17 cellular contexts compared by ENCODE assay signal in genomic region chr19:10173527-10173926, GRCh38. TPM values are rescaled to one million over a fixed set of nuclear protein-coding genes. Genes with fewer than 3 reads are reported as not detected.
DNase-seq lines count a peak whose midpoint lies in the region; ATAC-seq and TF ChIP-seq lines count a peak whose summit lies in the region.
"Had no signal": no experiment of that assay in that cellular context is flagged by ENCODE, and none has a peak within 500 bp of the region (broad histone marks: within the 10 kb centered on the region; RNA-seq: fewer than 3 reads in every experiment).

No MANE protein-coding gene starts in this region.

- H3K9ac ChIP-seq in trophoblast cell (ENCODE audit: low read length), result no peak overlapping the region

- no peak overlapping the region for H3K23ac ChIP-seq in trophoblast cell (ENCODE audit: low read length)

- H3K27me3 ChIP-seq in PC-9 (ENCODE audit: insufficient read depth, low read depth) (no peaks in the 10 kb centered on the region), trophoblast cell (ENCODE audit: insufficient read depth, low read length) (no peaks in the 10 kb centered on the region), right lobe of liver (no peaks in the 10 kb centered on the region)
- H3K27me3 ChIP-seq: hepatocyte, pancreas had no signal

- peaks cover 10% of the 10 kb centered on the region for H3K4me1 Mint-ChIP-seq in dendritic cell treated with granulocyte-macrophage colony-stimulating factor and Interleukin-4, amounts not matched to agents 40 ng/mL and 50 ng/mL, for 4 days (ENCODE audit: low read depth)

- H3K36me3 ChIP-seq in PC-9 (ENCODE audit: low read depth), result peaks cover 36% of the 10 kb centered on the region
- peaks cover 48 to 51% of the 10 kb centered on the region in 2 experiments for H3K36me3 ChIP-seq in trophoblast cell (ENCODE audit: control insufficient read depth in 1 of 2, insufficient read depth in 2 of 2, low read length in 2 of 2)
- H3K36me3 ChIP-seq in right lobe of liver, result peaks cover 0 to 61% (median 11%) of the 10 kb centered on the region in 4 donors

- peaks cover 10% of the 10 kb centered on the region; the same call in 1 of the 2 replicates for H4K20me1 ChIP-seq in PC-9 (ENCODE audit: insufficient read depth)

- TF ChIP-seq CTCF in PC-9 (conservative IDR thresholded peaks at IDR 0.05), result no peak
- TF ChIP-seq CTCF in right lobe of liver (IDR thresholded peaks at IDR 0.05), result no peak

- POLR2A ChIA-PET in PC-9 (lab: Charles Lee; ENCODE audit: unreplicated experiment), result no interaction called here

- H3K36me3 Mint-ChIP-seq in activated naive CD4-positive, alpha-beta T cell treated with anti-CD3 and anti-CD28 coated beads, Interleukin-2, amount 50 U/mL, for 72 hours, result peaks cover 21% of the 10 kb centered on the region in 2 donors
- peaks cover 100% of the 10 kb centered on the region for H3K36me3 Mint-ChIP-seq in dendritic cell treated with granulocyte-macrophage colony-stimulating factor and Interleukin-4, amounts not matched to agents 40 ng/mL and 50 ng/mL, for 4 days (ENCODE audit: low read depth)

- H3K9me2 ChIP-seq in PC-9 (ENCODE audit: insufficient read depth), result no peaks in the 10 kb centered on the region

- 0 out of 2 replicates have a peak, but pooled peaks cover 7% of the 10 kb centered on the region for H3K79me2 ChIP-seq in PC-9 (ENCODE audit: low read depth)
- H3K79me2 ChIP-seq in trophoblast cell (ENCODE audit: control insufficient read depth, insufficient read depth, low read length, poor library complexity), result no peaks in the 10 kb centered on the region
- H3K79me2 ChIP-seq: hepatocyte had no signal

- H2BK5ac ChIP-seq in trophoblast cell (ENCODE audit: low read depth, low read length, poor library complexity), result no peak overlapping the region

- H3K4me3 Mint-ChIP-seq in dendritic cell treated with granulocyte-macrophage colony-stimulating factor and Interleukin-4, amounts not matched to agents 40 ng/mL and 50 ng/mL, for 4 days, result no peak overlapping the region
- H3K4me3 Mint-ChIP-seq: effector memory CD8-positive, alpha-beta T cell; T-helper 1 cell treated with Interleukin-12 subunit alpha and Interleukin-12 subunit beta and Interleukin-4 antibody, amounts not matched to agents 30 μg/mL and 1 μg/mL, for 36 hours had no signal

- no peak overlapping the region for H3K14ac ChIP-seq in trophoblast cell (ENCODE audit: low read length)

- TF ChIP-seq POLR2A in erythroblast (IDR thresholded peaks at IDR 0.05; ENCODE audit: low read length) (no peak), right lobe of liver (IDR thresholded peaks at IDR 0.05) (no peak)

- H4K12ac ChIP-seq in trophoblast cell (ENCODE audit: low read depth, low read length), result no peak overlapping the region

- H2AK5ac ChIP-seq in trophoblast cell (ENCODE audit: low read length), result no peak overlapping the region

- H3K4me1 ChIP-seq in PC-9 (replicated peaks; ENCODE audit: insufficient read depth) (peaks cover 9% of the 10 kb centered on the region), trophoblast cell (ENCODE audit: control insufficient read depth in 1 of 2, insufficient read depth in 2 of 2, low read length in 2 of 2) (no peaks in the 10 kb centered on the region), right lobe of liver (no peaks in the 10 kb centered on the region)
- H3K4me1 ChIP-seq: pancreas had no signal

- H3K4ac ChIP-seq in trophoblast cell (ENCODE audit: low read depth, low read length), result no peak overlapping the region

- H3K79me1 ChIP-seq in trophoblast cell (ENCODE audit: low read length), result no peaks in the 10 kb centered on the region

- H3K4me3 ChIP-seq in PC-9, result no peak overlapping the region
- H3K4me3 ChIP-seq in trophoblast cell (ENCODE audit: low read depth, low read length), result no peak overlapping the region
- no peak overlapping the region for H3K4me3 ChIP-seq in right lobe of liver
- H3K4me3 ChIP-seq: hepatocyte, pancreas had no signal

- H3F3A ChIP-seq in PC-9 (ENCODE audit: insufficient read depth, low read depth), result peaks cover 67% of the 10 kb centered on the region

- H4K91ac ChIP-seq in trophoblast cell (ENCODE audit: low read depth, low read length), result no peak overlapping the region

- no peaks in the 10 kb centered on the region for H3K9me3 ChIP-seq in PC-9 (ENCODE audit: insufficient read depth, low read depth)
- H3K9me3 ChIP-seq in trophoblast cell (ENCODE audit: insufficient read depth, low read depth, low read length), result no peaks in the 10 kb centered on the region
- no peaks in the 10 kb centered on the region for H3K9me3 ChIP-seq in right lobe of liver
- H3K9me3 ChIP-seq: pancreas had no signal

- CTCF ChIA-PET in PC-9 (lab: Charles Lee), result interaction anchor here (0.7 kb wide), 1 partner anchor 76 kb away, joined by 3 read pairs; no protein-coding TSS in a partner anchor

- WGBS in trophoblast cell (ENCODE audit: extremely low coverage, insufficient coverage, insufficient read length), result no CpG with 5 or more reads among the region's 9 CpGs
- 87% methylated on average over 6 of the region's 9 CpGs for WGBS in right lobe of liver (ENCODE audit: insufficient coverage, low coverage, low lambda C conversion rate, missing lambda C conversion rate)

- H3K27ac Mint-ChIP-seq in activated naive CD4-positive, alpha-beta T cell treated with anti-CD3 and anti-CD28 coated beads, Interleukin-2, amount 50 U/mL, for 72 hours, result peak overlapping the region; percentile 71 to 73
- H3K27ac Mint-ChIP-seq in dendritic cell treated with granulocyte-macrophage colony-stimulating factor and Interleukin-4, amounts not matched to agents 40 ng/mL and 50 ng/mL, for 4 days, result peak overlapping the region; percentile 60
- H3K27ac Mint-ChIP-seq: T-helper 1 cell treated with Interleukin-12 subunit alpha and Interleukin-12 subunit beta and Interleukin-4 antibody, amounts not matched to agents 30 μg/mL and 1 μg/mL, for 36 hours had no signal

- ATAC-seq in activated naive CD4-positive, alpha-beta T cell treated with anti-CD3 and anti-CD28 coated beads, Interleukin-2, amount 50 U/mL, for 72 hours, result no peak
- no peak for ATAC-seq in left cardiac atrium
- no peak for ATAC-seq in right lobe of liver
- ATAC-seq: effector memory CD8-positive, alpha-beta T cell; pancreas had no signal

- no peak overlapping the region for H4K8ac ChIP-seq in trophoblast cell (ENCODE audit: low read depth, low read length)

- no peak overlapping the region for H2BK12ac ChIP-seq in trophoblast cell (ENCODE audit: low read length)

- BruUV-seq in PC-9 (replicated peaks; lab: Mats Ljungman, UMichigan), result no TSS peak

- H3K9me3 Mint-ChIP-seq in activated naive CD4-positive, alpha-beta T cell treated with anti-CD3 and anti-CD28 coated beads, Interleukin-2, amount 50 U/mL, for 72 hours, result no peaks in the 10 kb centered on the region
- H3K9me3 Mint-ChIP-seq in dendritic cell treated with granulocyte-macrophage colony-stimulating factor and Interleukin-4, amounts not matched to agents 40 ng/mL and 50 ng/mL, for 4 days, result no peaks in the 10 kb centered on the region
- H3K9me3 Mint-ChIP-seq: effector memory CD8-positive, alpha-beta T cell; T-helper 1 cell treated with Interleukin-12 subunit alpha and Interleukin-12 subunit beta and Interleukin-4 antibody, amounts not matched to agents 30 μg/mL and 1 μg/mL, for 36 hours had no signal

- no peak for DNase-seq in activated naive CD4-positive, alpha-beta T cell treated with anti-CD3 and anti-CD28 coated beads, Interleukin-2, amount 50 U/mL, for 72 hours (ENCODE audit: low spot score in 2 of 2)
- DNase-seq in activated naive CD4-positive, alpha-beta T cell treated with anti-CD3 and anti-CD28 coated beads, Interleukin-2, amount 50 U/mL, for 16 hours, result no peak
- DNase-seq in PC-9, result peak; percentile 20 to 69
- DNase-seq in trophoblast cell, result peak; percentile 55 to 58
- DNase-seq in erythroblast (lab: John Stamatoyannopoulos, UW), result no peak
- DNase-seq in left cardiac atrium, result no peak
- DNase-seq in right lobe of liver, result no peak
- DNase-seq: effector memory CD8-positive, alpha-beta T cell; GOT3; KG1; NCI-H187; NCI-H526 treated with DMSO at 0.1 percent for 48 hours; pancreas; RPMI8226 had no signal

- intact Hi-C loops in PC-9 (cut with micrococcal nuclease; ENCODE audit: unreplicated experiment), result no loop called here
- intact Hi-C loops in dendritic cell treated with granulocyte-macrophage colony-stimulating factor and Interleukin-4, amounts not matched to agents 40 ng/mL and 50 ng/mL, for 4 days (cut with micrococcal nuclease), result no loop called here
- intact Hi-C loops in left cardiac atrium (cut with DNase I), result no loop called here
- intact Hi-C loops in right lobe of liver (cut with DNase I), result no loop called here

- no peak overlapping the region for H2BK120ac ChIP-seq in trophoblast cell (ENCODE audit: insufficient read depth, low read length, poor library complexity)

- peak overlapping the region; percentile 23; the same call in 1 of the 2 replicates for H3K27ac ChIP-seq in PC-9
- no peak overlapping the region for H3K27ac ChIP-seq in trophoblast cell (ENCODE audit: low read depth, low read length)
- H3K27ac ChIP-seq in right lobe of liver, result no peak overlapping the region
- H3K27ac ChIP-seq: hepatocyte, pancreas had no signal

- H3K4me2 ChIP-seq in PC-9 (no peak overlapping the region), trophoblast cell (ENCODE audit: low read length) (no peak overlapping the region)
- H3K4me2 ChIP-seq: hepatocyte had no signal

- H3K18ac ChIP-seq in trophoblast cell (ENCODE audit: low read length), result no peak overlapping the region

- H2AFZ ChIP-seq in PC-9 (no peak overlapping the region), trophoblast cell (ENCODE audit: insufficient read depth, low read length, poor library complexity) (no peak overlapping the region)
- H2AFZ ChIP-seq: hepatocyte had no signal

- no peaks in the 10 kb centered on the region for H3K27me3 Mint-ChIP-seq in dendritic cell treated with granulocyte-macrophage colony-stimulating factor and Interleukin-4, amounts not matched to agents 40 ng/mL and 50 ng/mL, for 4 days
- H3K27me3 Mint-ChIP-seq: effector memory CD8-positive, alpha-beta T cell had no signal

RNA-seq across cellular contexts. Expression of gene DNMT1, which starts 21.2 kb away (rescaled TPM):
- 100 to 1,000 TPM; 416 to 456 TPM for total RNA-seq in activated naive CD4-positive, alpha-beta T cell treated with anti-CD3 and anti-CD28 coated beads, Interleukin-2, amount 50 U/mL, for 72 hours
- total RNA-seq in PC-9 (2021) (111 and 117 TPM in 2 replicates), left cardiac atrium (10 to 100 TPM; 32.7 to 34.9 TPM), right lobe of liver (10 to 100 TPM; 12.6 to 37.3 (median 24.4) TPM)
- 153 and 165 TPM in 2 replicates for polyA plus RNA-seq in trophoblast cell (2013)

RNA-seq across cellular contexts. Expression of gene EIF3G, which starts 53.8 kb away (rescaled TPM):
- total RNA-seq in activated naive CD4-positive, alpha-beta T cell treated with anti-CD3 and anti-CD28 coated beads, Interleukin-2, amount 50 U/mL, for 72 hours, result 100 to 1,000 TPM; 223 to 292 TPM
- 195 and 234 TPM in 2 replicates for total RNA-seq in PC-9 (2021)
- 186 and 187 TPM in 2 replicates for polyA plus RNA-seq in trophoblast cell (2013)
- 100 to 1,000 TPM; 136 to 148 TPM for total RNA-seq in left cardiac atrium
- total RNA-seq in right lobe of liver, result 100 to 1,000 TPM in 2 of 6 experiments, 10 to 100 TPM in 4; 68.5 to 142 (median 81.4) TPM

RNA-seq across cellular contexts. Expression of gene S1PR2, which starts 57.6 kb away (rescaled TPM):
- total RNA-seq in activated naive CD4-positive, alpha-beta T cell treated with anti-CD3 and anti-CD28 coated beads, Interleukin-2, amount 50 U/mL, for 72 hours, result 1 to 10 TPM; 7.7 to 8.0 TPM
- 6.9 and 7.3 TPM in 2 replicates for total RNA-seq in PC-9 (2021)
- polyA plus RNA-seq in trophoblast cell (2013), result 20.2 and 22.2 TPM in 2 replicates
- total RNA-seq in left cardiac atrium, result 10 to 100 TPM in 1 of 2 donors, 1 to 10 TPM in 1; 7.9 to 13.6 TPM
- 1 to 10 TPM; 1.7 to 6.6 (median 4.1) TPM for total RNA-seq in right lobe of liver

Comparison
In these comparisons a context has a peak if more than half of its experiments do, and no peak if none do; other contexts are left out.
1. DNase-seq: peak in PC-9 (2 of 2) and trophoblast cell (2 of 2); none in activated naive CD4-positive, alpha-beta T cell treated with anti-CD3 and anti-CD28 coated beads, Interleukin-2, amount 50 U/mL, for 72 hours (0 of 2), activated naive CD4-positive, alpha-beta T cell treated with anti-CD3 and anti-CD28 coated beads, Interleukin-2, amount 50 U/mL, for 16 hours (single experiment), erythroblast (0 of 2), left cardiac atrium (single experiment) and right lobe of liver (0 of 3).